10 cellular contexts compared by ENCODE assay signal in the genomic region with DNA sequence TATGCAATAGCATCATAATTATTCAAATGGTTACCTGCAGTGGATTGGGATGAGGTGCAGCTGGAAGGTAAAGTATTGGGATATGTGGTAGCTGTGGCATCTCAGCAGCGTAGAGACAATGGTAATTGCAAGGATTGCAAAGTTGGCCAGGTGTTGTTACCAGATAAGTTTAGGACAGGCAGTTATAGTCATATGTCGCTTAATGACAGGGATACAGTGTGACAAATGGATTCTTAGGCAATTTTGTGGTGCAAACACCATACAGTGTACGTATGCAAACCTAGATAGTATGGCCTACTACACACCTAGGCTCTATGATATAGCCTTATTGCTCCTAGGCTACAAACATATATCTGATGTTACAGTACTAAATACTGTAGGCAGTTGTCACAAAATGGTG.
"Had no signal": no experiment of that assay in that cellular context is flagged by ENCODE, and none has a peak within 500 bp of the region (broad histone marks: within the 10 kb centered on the region; RNA-seq: fewer than 3 reads in every experiment).

No MANE protein-coding gene starts in this region.

- H3K9me3 Mint-ChIP-seq: HFFc6 had no signal

- H3K27ac Mint-ChIP-seq: HFFc6 had no signal

- H3K4me3 Mint-ChIP-seq: HFFc6 had no signal

- H3K27ac ChIP-seq: GM23248, HL-60, KMS-11 had no signal

- H3K36me3 ChIP-seq: HAP-1 had no signal

- H3K4me2 ChIP-seq: KMS-11 had no signal

- H3K9me3 ChIP-seq: HAP-1 had no signal

- DNase-seq: GM23248, GOT3, H7, HFFc6, IMR-90, KBM-7 had no signal

- ATAC-seq: HCT116 had no signal

- H2AFZ ChIP-seq: GM23248 had no signal

- H3K4me1 ChIP-seq: HAP-1 had no signal

- H3K4me3 ChIP-seq: GM23248, HAP-1 had no signal

- H3K9ac ChIP-seq: GM23248, KMS-11 had no signal
